In the genomic region with DNA sequence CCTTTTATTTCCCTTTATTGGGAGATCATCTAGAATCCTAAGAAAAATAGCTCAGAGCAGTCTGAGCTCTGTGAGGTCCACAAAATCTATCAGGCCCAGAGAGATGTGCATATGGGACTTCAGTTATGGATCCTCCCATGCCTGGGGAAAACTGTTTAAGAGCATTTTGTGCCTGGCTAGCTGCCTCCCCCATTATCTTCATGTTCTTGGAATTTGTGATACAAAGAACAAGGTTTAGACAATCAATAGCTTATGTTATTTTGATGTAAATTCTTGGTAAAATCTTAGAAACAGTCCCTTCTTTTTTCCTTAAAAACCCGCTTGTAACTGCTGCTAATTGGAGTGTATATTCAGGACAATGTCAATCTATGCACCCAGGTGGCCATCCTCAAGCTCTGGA, we compare ENCODE assay signal across 25 cellular contexts.
DNase-seq lines count a peak whose midpoint lies in the region; ATAC-seq, FAIRE-seq and TF ChIP-seq lines count a peak whose summit lies in the region.
"Had no signal": no experiment of that assay in that cellular context is flagged by ENCODE, and none has a peak within 500 bp of the region (broad histone marks: within the 10 kb centered on the region; RNA-seq: fewer than 3 reads in every experiment).

No MANE protein-coding gene starts in this region.

- no peak overlapping the region for H2AFZ ChIP-seq in Karpas-422 (ENCODE audit: low read length)
- H2AFZ ChIP-seq in GM12878 (ENCODE audit: control insufficient read depth, low read depth, low read length): no peak overlapping the region

- TF ChIP-seq RAD21 in GM12878 (IDR thresholded peaks at IDR 0.05; ENCODE audit: insufficient read depth, low read depth, low read length): no peak

- H3K9ac ChIP-seq in Karpas-422 (ENCODE audit: low read length) (peak overlapping the region; percentile 58), GM12878 (ENCODE audit: control insufficient read depth, insufficient read depth, low read length) (no peak overlapping the region)

- DNase-seq in Caco-2 (no peak), Karpas-422 (no peak), GM12878 (ENCODE audit: low read depth, low spot score) (no peak), spleen (no peak), NCI-H2171 (lab: John Stamatoyannopoulos, UW) (no peak), SK-N-DZ (ENCODE audit: low spot score) (no peak)
- no peak for DNase-seq in stimulated activated naive CD8-positive, alpha-beta T cell treated with anti-CD3 and anti-CD28 coated beads, Interleukin-15, amount 100 ng/mL, for 72 hours
- DNase-seq: AML-193; Calu3; CD8-positive, alpha-beta memory T cell; DND-41; MG63; NCI-H2029; NCI-H446 treated with DMSO at 0.1 percent for 48 hours; NCI-H526; NCI-H82; NK-92 treated with Interleukin-12 subunit alpha and Interleukin-12 subunit beta, amount 100 ng/mL, for 24 hours; SHP77 had no signal

- POLR2A ChIA-PET in Caco-2 (lab: Charles Lee) (no interaction called here), GM12878 (lab: Charles Lee) (no interaction called here)

- no peak for TF ChIP-seq EP300 in GM12878 (IDR thresholded peaks at IDR 0.05; ENCODE audit: borderline replicate concordance in 1 of 2, control insufficient read depth in 1 of 2, low read depth in 2 of 2, low read length in 2 of 2)

- TF ChIP-seq CTCF in Caco-2 (IDR thresholded peaks at IDR 0.05; ENCODE audit: insufficient read depth in 1 of 2, low read depth in 1 of 2, low read length in 1 of 2, severe bottlenecking in 1 of 2, unreplicated experiment in 1 of 2) (no peak), GM12878 (IDR thresholded peaks at IDR 0.05 in 2 of 3, conservative IDR thresholded peaks at IDR 0.05 in 1 of 3; ENCODE audit: control insufficient read depth in 2 of 3, extremely low read depth in 1 of 3, insufficient read depth in 1 of 3, low read depth in 3 of 3, low read length in 3 of 3) (no peak), spleen (IDR thresholded peaks at IDR 0.05 in 8 of 11, conservative IDR thresholded peaks at IDR 0.05 in 3 of 11) (no peak)

- no peaks in the 10 kb centered on the region for H3K9me2 ChIP-seq in Karpas-422 (replicated peaks; ENCODE audit: insufficient read depth, low read length)

- BruUV-seq in Caco-2 (replicated peaks; lab: Mats Ljungman, UMichigan) (no TSS peak), GM12878 (replicated peaks; lab: Mats Ljungman, UMichigan) (no TSS peak)

- H3K4me3 ChIP-seq in Caco-2 (ENCODE audit: low read depth, low read length): no peak overlapping the region
- peak overlapping the region; percentile 50 for H3K4me3 ChIP-seq in Karpas-422 (ENCODE audit: low read length)
- no peak overlapping the region for H3K4me3 ChIP-seq in GM12878
- no peak overlapping the region for H3K4me3 ChIP-seq in spleen
- H3K4me3 ChIP-seq: A549, K562, MG63 had no signal

- TF ChIP-seq POLR2A in GM12878 (IDR thresholded peaks at IDR 0.05; ENCODE audit: low read depth, low read length) (no peak), spleen (IDR thresholded peaks at IDR 0.05) (no peak)

- in situ Hi-C loops in GM12878 (cut with MboI): no loop called here

- H3K36me3 Mint-ChIP-seq in Caco-2 (ENCODE audit: insufficient read depth, unreplicated experiment): no peaks in the 10 kb centered on the region
- H3K36me3 Mint-ChIP-seq: CD8-positive, alpha-beta memory T cell had no signal

- no peak for FAIRE-seq in GM12878 (lab: Jason Lieb, UNC)
- FAIRE-seq: A549, H54, K562 had no signal

- H3K36me3 ChIP-seq in Caco-2 (ENCODE audit: control insufficient read depth, insufficient read depth, low read length) (no peaks in the 10 kb centered on the region), Karpas-422 (ENCODE audit: insufficient read depth, low read length) (no peaks in the 10 kb centered on the region; the same call in 1 of the 2 replicates), GM12878 (ENCODE audit: control insufficient read depth in 2 of 2, insufficient read depth in 2 of 2, low read length in 1 of 2) (no peaks in the 10 kb centered on the region), spleen (no peaks in the 10 kb centered on the region)
- H3K36me3 ChIP-seq: MG63 had no signal

- peak overlapping the region; percentile 75 for H3K4me2 ChIP-seq in Karpas-422 (ENCODE audit: low read depth, low read length, poor library complexity, severe bottlenecking)
- no peak overlapping the region for H3K4me2 ChIP-seq in GM12878 (ENCODE audit: control insufficient read depth, insufficient read depth)
- H3K4me2 ChIP-seq: A549 had no signal

- ATAC-seq in GM12878 (no peak), GM21737 (IDR thresholded peaks at IDR 0.05; ENCODE audit: unreplicated experiment) (no peak)
- ATAC-seq in stimulated activated naive CD8-positive, alpha-beta T cell treated with anti-CD3 and anti-CD28 coated beads, Interleukin-15, amount 100 ng/mL, for 72 hours: no peak
- ATAC-seq: A549, K562, Panc1 had no signal

- RAD21 ChIA-PET in GM12878 (lab: Charles Lee; ENCODE audit: unreplicated experiment): interaction anchor here (0.9 to 2.3 kb wide), 6 partner anchors 14 to 174 kb away, joined by 3 to 9 read pairs (median 4); no protein-coding TSS in a partner anchor

- peak overlapping the region; percentile 24 for H3K27ac Mint-ChIP-seq in Caco-2 (ENCODE audit: unreplicated experiment)
- no peak overlapping the region for H3K27ac Mint-ChIP-seq in stimulated activated naive CD8-positive, alpha-beta T cell treated with anti-CD3 and anti-CD28 coated beads, Interleukin-15, amount 100 ng/mL, for 72 hours
- H3K27ac Mint-ChIP-seq: CD8-positive, alpha-beta memory T cell had no signal

- 93% methylated on average over 1 of the region's 1 CpG for WGBS in GM12878 (ENCODE audit: insufficient coverage, insufficient replicate concordance, low lambda C conversion rate, missing lambda C conversion rate)
- 89 to 97% (median 92%) methylated on average over 1 of the region's 1 CpG for WGBS in spleen, 5 donors

- H3K27me3 ChIP-seq in Caco-2 (replicated peaks; ENCODE audit: control insufficient read depth, insufficient read depth, low read length) (no peaks in the 10 kb centered on the region), Karpas-422 (ENCODE audit: low read length) (no peaks in the 10 kb centered on the region), GM12878 (replicated peaks in 1 of 2; ENCODE audit: control insufficient read depth in 2 of 2, insufficient read depth in 2 of 2, low read length in 1 of 2) (no peaks in the 10 kb centered on the region), spleen (replicated peaks in 1 of 7) (no peaks in the 10 kb centered on the region)
- H3K27me3 ChIP-seq: MG63 had no signal

- H3K9me3 ChIP-seq in Caco-2: no peaks in the 10 kb centered on the region
- no peaks in the 10 kb centered on the region for H3K9me3 ChIP-seq in Karpas-422 (ENCODE audit: low read length)
- no peaks in the 10 kb centered on the region for H3K9me3 ChIP-seq in GM12878 (replicated peaks; ENCODE audit: control insufficient read depth, insufficient read depth, low read length)
- no peaks in the 10 kb centered on the region for H3K9me3 ChIP-seq in spleen
- H3K9me3 ChIP-seq: A549, MG63 had no signal

- H3K9me3 Mint-ChIP-seq in Caco-2 (ENCODE audit: unreplicated experiment): no peaks in the 10 kb centered on the region
- H3K9me3 Mint-ChIP-seq in stimulated activated naive CD8-positive, alpha-beta T cell treated with anti-CD3 and anti-CD28 coated beads, Interleukin-15, amount 100 ng/mL, for 72 hours: no peaks in the 10 kb centered on the region
- H3K9me3 Mint-ChIP-seq: CD14-positive monocyte; CD8-positive, alpha-beta memory T cell had no signal

- SMC1A ChIA-PET in GM12878 (lab: Charles Lee; ENCODE audit: uncharacterized antibody, unreplicated experiment): interaction anchor here (0.6 to 2.5 kb wide), 13 partner anchors 11 to 133 kb away, joined by 3 to 21 read pairs (median 5); no protein-coding TSS in a partner anchor

- H3K27ac ChIP-seq in Karpas-422 (ENCODE audit: low read length) (peak overlapping the region; percentile 88), GM12878 (ENCODE audit: control insufficient read depth, insufficient read depth) (peak overlapping the region; percentile 43; the same call in 1 of the 2 replicates), spleen (peak overlapping the region in 5 of 8 donors; percentile 21 to 65 (median 35))
- H3K27ac ChIP-seq: A549, RWPE1 had no signal

- no peaks in the 10 kb centered on the region; the same call in 1 of the 2 replicates for H4K20me1 ChIP-seq in Karpas-422 (ENCODE audit: insufficient read depth, low read depth, low read length)
- H4K20me1 ChIP-seq in GM12878 (ENCODE audit: control insufficient read depth, insufficient read depth): no peaks in the 10 kb centered on the region

- intact Hi-C loops in Caco-2 (cut with micrococcal nuclease; ENCODE audit: unreplicated experiment): no loop called here
- intact Hi-C loops in GM12878 (cut with micrococcal nuclease; ENCODE audit: unreplicated experiment): no loop called here
- intact Hi-C loops in spleen (cut with DNase I; ENCODE audit: low total_unique reads): no loop called here

- H3K79me2 ChIP-seq in Karpas-422 (ENCODE audit: low read length): peaks cover 98% of the 10 kb centered on the region
- peaks cover 77% of the 10 kb centered on the region for H3K79me2 ChIP-seq in GM12878 (ENCODE audit: control insufficient read depth, insufficient read depth, low read length)

- peaks cover 23% of the 10 kb centered on the region for H3K4me1 Mint-ChIP-seq in Caco-2 (ENCODE audit: low read depth, unreplicated experiment)
- peaks cover 37% of the 10 kb centered on the region for H3K4me1 Mint-ChIP-seq in stimulated activated naive CD8-positive, alpha-beta T cell treated with anti-CD3 and anti-CD28 coated beads, Interleukin-15, amount 100 ng/mL, for 72 hours

- H3K4me1 ChIP-seq in Caco-2: no peaks in the 10 kb centered on the region
- H3K4me1 ChIP-seq in Karpas-422 (ENCODE audit: low read length): peaks cover 98% of the 10 kb centered on the region
- peaks cover 42% of the 10 kb centered on the region for H3K4me1 ChIP-seq in GM12878 (ENCODE audit: control insufficient read depth, insufficient read depth, low read length)
- H3K4me1 ChIP-seq in spleen: peaks cover 17 to 95% (median 62%) of the 10 kb centered on the region in 6 donors

- H3K27me3 Mint-ChIP-seq in Caco-2 (ENCODE audit: insufficient read depth, unreplicated experiment): no peaks in the 10 kb centered on the region
- no peaks in the 10 kb centered on the region for H3K27me3 Mint-ChIP-seq in stimulated activated naive CD8-positive, alpha-beta T cell treated with anti-CD3 and anti-CD28 coated beads, Interleukin-15, amount 100 ng/mL, for 72 hours

- CTCF ChIA-PET in Caco-2 (lab: Charles Lee) (no interaction called here), GM12878 (lab: Yijun Ruan, JAX) (interaction anchor here (1.2 to 1.9 kb wide), 6 partner anchors 12 to 65 kb away, joined by 3 to 7 read pairs (median 4); no protein-coding TSS in a partner anchor)

- H3K4me3 Mint-ChIP-seq in Caco-2 (ENCODE audit: unreplicated experiment): no peak overlapping the region
- H3K4me3 Mint-ChIP-seq in stimulated activated naive CD8-positive, alpha-beta T cell treated with anti-CD3 and anti-CD28 coated beads, Interleukin-15, amount 100 ng/mL, for 72 hours: no peak overlapping the region
- H3K4me3 Mint-ChIP-seq: CD14-positive monocyte; CD8-positive, alpha-beta memory T cell had no signal

TF ChIP-seq in GM12878, 131 proteins besides CTCF, POLR2A, EP300 and RAD21 (continues in another document):
- TF ChIP-seq SPI1 (IDR thresholded peaks at IDR 0.05; ENCODE audit: borderline replicate concordance, insufficient read depth, low read depth, low read length): no peak

Comparison
In these comparisons a context has a peak if more than half of its experiments do, and no peak if none do; other contexts are left out.
1. H3K27ac ChIP-seq: peak in every context shown above with its lines; median percentile 88 in Karpas-422; 43 in GM12878; 35 in spleen.